8 cellular contexts compared by ENCODE assay signal in genomic region chr1:229557214-229557850, GRCh38. TPM values are rescaled to one million over a fixed set of nuclear protein-coding genes. Genes with fewer than 3 reads are reported as not detected.
DNase-seq lines count a peak whose midpoint lies in the region; ATAC-seq and TF ChIP-seq lines count a peak whose summit lies in the region.

No MANE protein-coding gene starts in this region.

- H3K9ac ChIP-seq in HUES48 (ENCODE audit: low read depth, low read length) (peak overlapping the region; percentile 53; the same call in 1 of the 2 replicates), liver (ENCODE audit: low read depth in 1 of 2, low read length in 2 of 2) (peak overlapping the region; percentile 75 to 85)

- H3K9me3 ChIP-seq in HUES48 (ENCODE audit: control insufficient read depth, insufficient read depth, low read length), result no peaks in the 10 kb centered on the region
- no peaks in the 10 kb centered on the region for H3K9me3 ChIP-seq in liver (ENCODE audit: control insufficient read depth in 4 of 4, low read length in 3 of 4)
- no peaks in the 10 kb centered on the region for H3K9me3 ChIP-seq in upper lobe of left lung

- TF ChIP-seq EP300 in upper lobe of left lung (IDR thresholded peaks at IDR 0.05), result no peak

- H3K27ac ChIP-seq in HUES48 (ENCODE audit: low read depth, low read length) (no peak overlapping the region), liver (ENCODE audit: low read depth in 1 of 2, low read length in 2 of 2) (peak overlapping the region; percentile 54 to 70), upper lobe of left lung (peak overlapping the region; percentile 84 to 94 (median 85))

- WGBS in liver, result 32% methylated on average over 5 of the region's 5 CpGs
- WGBS in upper lobe of left lung, 2 donors, result 27 to 29% methylated on average over 5 of the region's 5 CpGs

- peaks cover 13% of the 10 kb centered on the region for H3K4me1 ChIP-seq in HUES48 (ENCODE audit: control insufficient read depth, insufficient read depth, low read length)
- peaks cover 4 to 29% (median 13%) of the 10 kb centered on the region in 4 donors for H3K4me1 ChIP-seq in liver (ENCODE audit: control insufficient read depth in 4 of 4, insufficient read depth in 4 of 4, low read length in 3 of 4)
- peaks cover 24 to 39% (median 24%) of the 10 kb centered on the region in 4 donors for H3K4me1 ChIP-seq in upper lobe of left lung

- no peak for TF ChIP-seq RAD21 in liver (IDR thresholded peaks at IDR 0.05)

- H3K27me3 ChIP-seq in HUES48 (ENCODE audit: control insufficient read depth, insufficient read depth, low read length) (no peaks in the 10 kb centered on the region), liver (ENCODE audit: control insufficient read depth in 4 of 4, insufficient read depth in 4 of 4, low read length in 3 of 4) (no peaks in the 10 kb centered on the region), upper lobe of left lung (no peaks in the 10 kb centered on the region)

- no peak for TF ChIP-seq POLR2A in upper lobe of left lung (IDR thresholded peaks at IDR 0.05)

- H3K36me3 ChIP-seq in HUES48 (ENCODE audit: control insufficient read depth, insufficient read depth, low read length) (no peaks in the 10 kb centered on the region), liver (ENCODE audit: control insufficient read depth in 4 of 4, insufficient read depth in 3 of 4, low read depth in 1 of 4, low read length in 3 of 4) (no peaks in the 10 kb centered on the region), upper lobe of left lung (peaks cover 0 to 4% (median 0%) of the 10 kb centered on the region in 4 donors)

- H3K4me3 ChIP-seq in HUES48 (ENCODE audit: low read depth, low read length) (peak overlapping the region; percentile 91), astrocyte of the cerebellum (ENCODE audit: low read depth, low read length) (peak overlapping the region; percentile 72), liver (ENCODE audit: low read depth in 1 of 3, low read length in 3 of 3) (peak overlapping the region; percentile 44 to 90 (median 89)), upper lobe of left lung (peak overlapping the region; percentile 91 to 99 (median 98))

- in situ Hi-C loops in astrocyte of the cerebellum (cut with HindIII; ENCODE audit: low sequenced_read_pairs), result no loop called here

- no peak for ATAC-seq in upper lobe of left lung (ENCODE audit: low FRiP score in 2 of 2)
- no peak for ATAC-seq in activated CD4-positive, CD25-positive, alpha-beta regulatory T cell treated with anti-CD3 and anti-CD28 coated beads, Interleukin-2, amount 50 U/mL, for 24 hours
- no peak for ATAC-seq in HG02973 (IDR thresholded peaks at IDR 0.05; ENCODE audit: unreplicated experiment)

- DNase-seq in EL, result peak; percentile 21
- no peak for DNase-seq in astrocyte of the cerebellum (ENCODE audit: low read depth)
- DNase-seq in upper lobe of left lung, result no peak
- DNase-seq in NCI-H748 treated with DMSO at 0.1 percent for 48 hours (lab: John Stamatoyannopoulos, UW), result no peak

- TF ChIP-seq CTCF in astrocyte of the cerebellum (IDR thresholded peaks at IDR 0.05; ENCODE audit: low read depth, low read length, missing control alignments) (no peak), liver (IDR thresholded peaks at IDR 0.05; ENCODE audit: low read depth, low read length, missing input control) (no peak), upper lobe of left lung (IDR thresholded peaks at IDR 0.05) (no peak)

TF ChIP-seq in liver, 16 proteins besides CTCF, POLR2A, EP300 and RAD21:
- TF ChIP-seq HNF4G (IDR thresholded peaks at IDR 0.05) (no peak), EGR1 (IDR thresholded peaks at IDR 0.05; ENCODE audit: low read depth in 2 of 2) (no peak), RXRA (IDR thresholded peaks at IDR 0.05) (no peak), SP1 (IDR thresholded peaks at IDR 0.05) (no peak), NR2F2 (IDR thresholded peaks at IDR 0.05) (no peak), YY1 (IDR thresholded peaks at IDR 0.05) (no peak), GABPA (IDR thresholded peaks at IDR 0.05 in 1 of 2, conservative IDR thresholded peaks at IDR 0.05 in 1 of 2) (no peak), FOXA1 (IDR thresholded peaks at IDR 0.05) (no peak), HNF4A (conservative IDR thresholded peaks at IDR 0.05) (no peak), TAF1 (conservative IDR thresholded peaks at IDR 0.05) (no peak)
TF ChIP-seq in liver: peak in this region for 0.

RNA-seq across cellular contexts. Expression of gene ABCB10, which starts 1.2 kb away (rescaled TPM):
- total RNA-seq in liver, result 100 to 1,000 TPM in 1 of 2 donors, 10 to 100 TPM in 1; 15.2 to 190 TPM
- polyA plus RNA-seq in liver, result 1 to 10 TPM; 6.2 to 7.8 TPM
- total RNA-seq in upper lobe of left lung, result 10 to 100 TPM; 11.1 to 21.3 (median 17.7) TPM

RNA-seq across cellular contexts. Expression of gene NUP133, which starts 49.2 kb away (rescaled TPM):
- total RNA-seq in liver (10 to 100 TPM; 13.8 to 22.7 TPM), upper lobe of left lung (10 to 100 TPM in 5 of 6 donors, 1 to 10 TPM in 1; 6.2 to 71.2 (median 28.3) TPM)
- 1 to 10 TPM; 5.7 to 7.0 TPM for polyA plus RNA-seq in liver
